In the genomic region with DNA sequence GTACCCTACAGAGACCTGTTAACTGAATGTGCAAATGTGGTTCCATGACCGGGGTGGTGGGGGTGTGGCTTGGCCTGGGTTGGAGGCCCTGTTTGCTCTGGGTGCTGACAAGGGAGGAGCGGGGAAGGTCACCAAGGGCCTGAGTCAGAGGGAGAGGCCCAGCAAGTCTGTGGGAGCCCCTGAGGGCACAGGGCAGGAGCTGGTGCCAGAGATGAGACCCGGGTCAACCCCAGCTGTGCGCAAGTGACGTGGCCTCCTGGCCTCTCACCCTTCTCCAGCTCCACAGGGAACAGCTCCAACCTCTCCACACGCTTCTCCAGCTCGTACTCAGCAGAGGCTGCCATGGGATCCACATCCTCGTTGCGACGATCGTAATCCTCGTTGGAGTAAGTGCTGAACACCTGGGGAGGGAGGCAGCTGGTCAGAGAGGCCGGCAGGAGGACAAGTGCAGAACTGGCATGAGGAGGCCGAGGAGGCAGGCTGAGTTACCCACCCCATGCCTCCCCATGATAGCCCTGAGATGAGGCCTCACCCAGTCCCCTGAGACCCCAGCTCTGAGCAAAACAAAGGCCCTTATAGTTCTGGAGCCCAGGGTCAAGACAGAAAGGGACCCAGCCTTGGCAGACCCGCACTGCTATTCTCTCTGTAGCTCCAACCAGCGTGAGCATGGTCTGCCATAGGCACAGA, we compare ENCODE assay signal across 9 cellular contexts. TPM values are rescaled to one million over a fixed set of nuclear protein-coding genes. Genes with fewer than 3 reads are reported as not detected.
A peak's percentile ranks its signal among the peaks of the same experiment; 100 is the strongest.
DNase-seq lines count a peak whose midpoint lies in the region; ATAC-seq lines count a peak whose summit lies in the region.
"Had no signal": no experiment of that assay in that cellular context is flagged by ENCODE, and none has a peak within 500 bp of the region (broad histone marks: within the 10 kb centered on the region; RNA-seq: fewer than 3 reads in every experiment).

No MANE protein-coding gene starts in this region.

- DNase-seq in T-helper 1 cell: no peak
- DNase-seq in activated T-helper 1 cell treated with anti-CD3 and anti-CD28 coated beads, Interleukin-12 subunit alpha, Interleukin-12 subunit beta, Interleukin-2, Interleukin-4 antibody, amounts not matched to agents 30 ng/mL and 10 ng/mL and 1 ng/mL, durations not matched to agents 14 hours and 24 hours and 36 hours (ENCODE audit: low spot score): no peak
- peak; percentile 51 for DNase-seq in left cardiac atrium
- DNase-seq in stimulated activated naive CD8-positive, alpha-beta T cell treated with anti-CD3 and anti-CD28 coated beads, Interleukin-15, Interleukin-2, amounts not matched to agents 100 U/mL and 50 U/mL, for 24 hours: peak; percentile 55
- DNase-seq: substantia nigra had no signal

- H3K27me3 Mint-ChIP-seq in T-helper 1 cell treated with Interleukin-12 subunit alpha and Interleukin-12 subunit beta and Interleukin-4 antibody, amounts not matched to agents 30 μg/mL and 1 μg/mL, for 36 hours (ENCODE audit: low read depth): no peaks in the 10 kb centered on the region
- no peaks in the 10 kb centered on the region for H3K27me3 Mint-ChIP-seq in activated T-helper 1 cell treated with anti-CD3 and anti-CD28 coated beads, Interleukin-12 subunit alpha, Interleukin-12 subunit beta, Interleukin-2, Interleukin-4 antibody, amounts not matched to agents 30 ng/mL and 10 ng/mL and 1 ng/mL, durations not matched to agents 14 hours and 24 hours and 36 hours (ENCODE audit: insufficient read depth)

- ATAC-seq in left cardiac atrium: no peak
- peak; percentile 3 for ATAC-seq in stimulated activated naive CD8-positive, alpha-beta T cell treated with anti-CD3 and anti-CD28 coated beads, Interleukin-15, Interleukin-2, amounts not matched to agents 100 U/mL and 50 U/mL, for 24 hours
- ATAC-seq in HG02588 (IDR thresholded peaks at IDR 0.05; ENCODE audit: unreplicated experiment): no peak
- ATAC-seq in GM21381 (IDR thresholded peaks at IDR 0.05; ENCODE audit: unreplicated experiment): no peak
- no peak for ATAC-seq in GM19455 (IDR thresholded peaks at IDR 0.05; ENCODE audit: unreplicated experiment)

- H3K27ac Mint-ChIP-seq in T-helper 1 cell treated with Interleukin-12 subunit alpha and Interleukin-12 subunit beta and Interleukin-4 antibody, amounts not matched to agents 30 μg/mL and 1 μg/mL, for 36 hours: peak overlapping the region; percentile 76
- H3K27ac Mint-ChIP-seq in activated T-helper 1 cell treated with anti-CD3 and anti-CD28 coated beads, Interleukin-12 subunit alpha, Interleukin-12 subunit beta, Interleukin-2, Interleukin-4 antibody, amounts not matched to agents 30 ng/mL and 10 ng/mL and 1 ng/mL, durations not matched to agents 14 hours and 24 hours and 36 hours: peak overlapping the region; percentile 75

- intact Hi-C loops in activated T-helper 1 cell treated with anti-CD3 and anti-CD28 coated beads, Interleukin-12 subunit alpha, Interleukin-12 subunit beta, Interleukin-2, Interleukin-4 antibody, amounts not matched to agents 30 ng/mL and 10 ng/mL and 1 ng/mL, durations not matched to agents 14 hours and 24 hours and 36 hours (cut with micrococcal nuclease): no loop called here
- intact Hi-C loops in left cardiac atrium (cut with DNase I): no loop called here

- H3K36me3 Mint-ChIP-seq in T-helper 1 cell treated with Interleukin-12 subunit alpha and Interleukin-12 subunit beta and Interleukin-4 antibody, amounts not matched to agents 30 μg/mL and 1 μg/mL, for 36 hours (ENCODE audit: low read depth): peaks cover 63% of the 10 kb centered on the region
- peaks cover 58% of the 10 kb centered on the region for H3K36me3 Mint-ChIP-seq in activated T-helper 1 cell treated with anti-CD3 and anti-CD28 coated beads, Interleukin-12 subunit alpha, Interleukin-12 subunit beta, Interleukin-2, Interleukin-4 antibody, amounts not matched to agents 30 ng/mL and 10 ng/mL and 1 ng/mL, durations not matched to agents 14 hours and 24 hours and 36 hours (ENCODE audit: low read depth)

- no peaks in the 10 kb centered on the region for H3K9me3 Mint-ChIP-seq in T-helper 1 cell treated with Interleukin-12 subunit alpha and Interleukin-12 subunit beta and Interleukin-4 antibody, amounts not matched to agents 30 μg/mL and 1 μg/mL, for 36 hours
- H3K9me3 Mint-ChIP-seq in activated T-helper 1 cell treated with anti-CD3 and anti-CD28 coated beads, Interleukin-12 subunit alpha, Interleukin-12 subunit beta, Interleukin-2, Interleukin-4 antibody, amounts not matched to agents 30 ng/mL and 10 ng/mL and 1 ng/mL, durations not matched to agents 14 hours and 24 hours and 36 hours: no peaks in the 10 kb centered on the region

- peaks cover 63% of the 10 kb centered on the region for H3K4me1 Mint-ChIP-seq in T-helper 1 cell treated with Interleukin-12 subunit alpha and Interleukin-12 subunit beta and Interleukin-4 antibody, amounts not matched to agents 30 μg/mL and 1 μg/mL, for 36 hours (ENCODE audit: low read depth)
- H3K4me1 Mint-ChIP-seq in activated T-helper 1 cell treated with anti-CD3 and anti-CD28 coated beads, Interleukin-12 subunit alpha, Interleukin-12 subunit beta, Interleukin-2, Interleukin-4 antibody, amounts not matched to agents 30 ng/mL and 10 ng/mL and 1 ng/mL, durations not matched to agents 14 hours and 24 hours and 36 hours (ENCODE audit: low read depth): peaks cover 78% of the 10 kb centered on the region

- H3K4me3 Mint-ChIP-seq in T-helper 1 cell treated with Interleukin-12 subunit alpha and Interleukin-12 subunit beta and Interleukin-4 antibody, amounts not matched to agents 30 μg/mL and 1 μg/mL, for 36 hours: peak overlapping the region; percentile 68
- H3K4me3 Mint-ChIP-seq in activated T-helper 1 cell treated with anti-CD3 and anti-CD28 coated beads, Interleukin-12 subunit alpha, Interleukin-12 subunit beta, Interleukin-2, Interleukin-4 antibody, amounts not matched to agents 30 ng/mL and 10 ng/mL and 1 ng/mL, durations not matched to agents 14 hours and 24 hours and 36 hours: peak overlapping the region; percentile 77

RNA-seq across cellular contexts. Expression of a gene that starts 5.5 kb away (rescaled TPM):
- total RNA-seq in activated T-helper 1 cell treated with anti-CD3 and anti-CD28 coated beads, Interleukin-12 subunit alpha, Interleukin-12 subunit beta, Interleukin-2, Interleukin-4 antibody, amounts not matched to agents 30 ng/mL and 10 ng/mL and 1 ng/mL, durations not matched to agents 14 hours and 24 hours and 36 hours: 97.1 and 101 TPM in 2 replicates
- 10 to 100 TPM; 35.8 to 43.4 TPM for total RNA-seq in left cardiac atrium

RNA-seq across cellular contexts. Expression of a gene that starts 15.0 kb away (rescaled TPM):
- 1.6 and 3.6 TPM in 2 replicates for total RNA-seq in activated T-helper 1 cell treated with anti-CD3 and anti-CD28 coated beads, Interleukin-12 subunit alpha, Interleukin-12 subunit beta, Interleukin-2, Interleukin-4 antibody, amounts not matched to agents 30 ng/mL and 10 ng/mL and 1 ng/mL, durations not matched to agents 14 hours and 24 hours and 36 hours
- 1 to 10 TPM; 1.6 to 2.1 TPM for total RNA-seq in left cardiac atrium

RNA-seq across cellular contexts. Expression of a gene that starts 20.8 kb away (rescaled TPM):
- 0.32 and 0.49 TPM in 2 replicates for total RNA-seq in activated T-helper 1 cell treated with anti-CD3 and anti-CD28 coated beads, Interleukin-12 subunit alpha, Interleukin-12 subunit beta, Interleukin-2, Interleukin-4 antibody, amounts not matched to agents 30 ng/mL and 10 ng/mL and 1 ng/mL, durations not matched to agents 14 hours and 24 hours and 36 hours
- 100 to 1,000 TPM in 1 of 2 donors, 10 to 100 TPM in 1; 96.3 to 131 TPM for total RNA-seq in left cardiac atrium

RNA-seq across cellular contexts. Expression of a gene that starts 49.8 kb away (rescaled TPM):
- total RNA-seq in activated T-helper 1 cell treated with anti-CD3 and anti-CD28 coated beads, Interleukin-12 subunit alpha, Interleukin-12 subunit beta, Interleukin-2, Interleukin-4 antibody, amounts not matched to agents 30 ng/mL and 10 ng/mL and 1 ng/mL, durations not matched to agents 14 hours and 24 hours and 36 hours: 13.7 and 16.9 TPM in 2 replicates
- 100 to 1,000 TPM; 156 to 203 TPM for total RNA-seq in left cardiac atrium

RNA-seq across cellular contexts. Expression of a gene that starts 56.4 kb away (rescaled TPM):
- 1.2 and 2.0 TPM in 2 replicates for total RNA-seq in activated T-helper 1 cell treated with anti-CD3 and anti-CD28 coated beads, Interleukin-12 subunit alpha, Interleukin-12 subunit beta, Interleukin-2, Interleukin-4 antibody, amounts not matched to agents 30 ng/mL and 10 ng/mL and 1 ng/mL, durations not matched to agents 14 hours and 24 hours and 36 hours
- 100 to 1,000 TPM; 106 to 151 TPM for total RNA-seq in left cardiac atrium

Comparison
In these comparisons a context has a peak if more than half of its experiments do, and no peak if none do; other contexts are left out.
1. DNase-seq: peak in left cardiac atrium (single experiment) and stimulated activated naive CD8-positive, alpha-beta T cell treated with anti-CD3 and anti-CD28 coated beads, Interleukin-15, Interleukin-2, amounts not matched to agents 100 U/mL and 50 U/mL, for 24 hours (single experiment); none in T-helper 1 cell (0 of 5) and activated T-helper 1 cell treated with anti-CD3 and anti-CD28 coated beads, Interleukin-12 subunit alpha, Interleukin-12 subunit beta, Interleukin-2, Interleukin-4 antibody, amounts not matched to agents 30 ng/mL and 10 ng/mL and 1 ng/mL, durations not matched to agents 14 hours and 24 hours and 36 hours (single experiment).
2. RNA of a gene that starts 20.8 kb away (total RNA-seq): 96.3 to 131 TPM in left cardiac atrium; 0.32 to 0.49 TPM in activated T-helper 1 cell treated with anti-CD3 and anti-CD28 coated beads, Interleukin-12 subunit alpha, Interleukin-12 subunit beta, Interleukin-2, Interleukin-4 antibody, amounts not matched to agents 30 ng/mL and 10 ng/mL and 1 ng/mL, durations not matched to agents 14 hours and 24 hours and 36 hours; every median in the first group is over 10 times any median in the second.